ENCODE assay signal across 10 cellular contexts in the genomic region with DNA sequence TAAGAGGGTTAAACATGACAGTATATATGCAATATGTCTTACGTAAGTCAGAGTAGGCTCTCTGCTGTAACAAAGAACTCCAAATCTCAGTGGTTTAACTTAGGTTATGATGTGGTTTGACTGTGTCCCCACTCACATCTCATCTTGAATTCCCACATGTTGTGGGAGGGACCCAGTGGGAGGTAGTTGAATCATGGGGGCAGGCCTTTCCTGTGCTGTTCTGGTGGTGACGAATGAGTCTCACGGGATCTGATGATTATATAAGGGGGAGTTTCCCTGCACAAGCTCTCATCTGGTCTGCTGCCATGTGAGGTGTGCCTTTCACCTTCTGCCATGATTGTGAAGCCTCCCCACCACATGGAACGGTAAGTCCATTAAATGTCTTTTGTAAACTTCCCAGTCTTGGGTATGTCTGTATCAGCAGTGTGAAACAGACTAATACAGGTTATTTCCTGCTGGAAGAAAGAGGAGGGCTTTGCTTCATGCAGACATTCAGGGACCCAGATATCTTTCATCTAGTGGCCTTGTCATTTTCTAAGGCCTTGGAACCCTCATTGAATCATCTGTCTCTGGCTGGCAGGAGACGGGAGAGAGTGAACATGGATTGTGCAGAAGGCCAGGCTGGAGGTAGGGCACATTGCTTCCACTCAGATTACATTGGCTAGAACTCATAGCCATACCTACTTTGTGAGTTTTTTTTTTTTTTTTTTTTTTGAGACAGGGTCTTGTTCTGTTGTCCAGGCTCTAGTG.
DNase-seq lines count a peak whose midpoint lies in the region; ATAC-seq and TF ChIP-seq lines count a peak whose summit lies in the region.
"Had no signal": no experiment of that assay in that cellular context is flagged by ENCODE, and none has a peak within 500 bp of the region (broad histone marks: within the 10 kb centered on the region; RNA-seq: fewer than 3 reads in every experiment).

No MANE protein-coding gene starts in this region.

- H4K20me1 ChIP-seq in osteoblast (ENCODE audit: insufficient read depth, low read length): no peaks in the 10 kb centered on the region

- H2AFZ ChIP-seq in osteoblast (ENCODE audit: low read length): no peak overlapping the region

- no peak for TF ChIP-seq CTCF in osteoblast (IDR thresholded peaks at IDR 0.05; ENCODE audit: extremely low read depth, low read depth, low read length)

- H3K9me3 Mint-ChIP-seq in activated naive CD8-positive, alpha-beta T cell (ENCODE audit: low read depth): peaks cover 8% of the 10 kb centered on the region

- ATAC-seq in HG03469 (IDR thresholded peaks at IDR 0.05; ENCODE audit: unreplicated experiment) (no peak), GM19395 (IDR thresholded peaks at IDR 0.05; ENCODE audit: unreplicated experiment) (no peak)

- peak overlapping the region; percentile 63 for H3K4me3 Mint-ChIP-seq in activated naive CD8-positive, alpha-beta T cell

- H3K27ac Mint-ChIP-seq in activated naive CD8-positive, alpha-beta T cell: peak overlapping the region; percentile 81

- no peaks in the 10 kb centered on the region for H3K36me3 ChIP-seq in osteoblast (ENCODE audit: insufficient read depth, low read length)

- DNase-seq in Daoy (ENCODE audit: low read depth) (peak; percentile 34), NCI-H69 (lab: John Stamatoyannopoulos, UW) (peak; percentile 88), osteoblast (ENCODE audit: insufficient read length, low spot score, missing footprints) (no peak), SW480 (ENCODE audit: low spot score) (no peak), NCI-H2081 treated with DMSO at 0.1 percent for 48 hours (lab: John Stamatoyannopoulos, UW) (no peak)
- DNase-seq: activated gamma-delta T cell, right cardiac atrium had no signal

- H3K4me3 ChIP-seq in osteoblast (ENCODE audit: insufficient read depth, low read length): peak overlapping the region; percentile 45

- H3K9me3 ChIP-seq in osteoblast (ENCODE audit: low read depth, low read length): no peaks in the 10 kb centered on the region

- H3K36me3 Mint-ChIP-seq in activated naive CD8-positive, alpha-beta T cell: peaks cover 16% of the 10 kb centered on the region

- H3K79me2 ChIP-seq in osteoblast (ENCODE audit: insufficient read depth, low read length): peaks cover 25% of the 10 kb centered on the region

- H3K27me3 ChIP-seq in osteoblast (ENCODE audit: insufficient read depth, low read length): no peaks in the 10 kb centered on the region

- H3K4me2 ChIP-seq in osteoblast (ENCODE audit: insufficient read depth, low read length): peak overlapping the region; percentile 43

- H3K27me3 Mint-ChIP-seq in activated naive CD8-positive, alpha-beta T cell: no peaks in the 10 kb centered on the region

- H3K4me1 Mint-ChIP-seq in activated naive CD8-positive, alpha-beta T cell (ENCODE audit: low read depth): peaks cover 37% of the 10 kb centered on the region

- peak overlapping the region; percentile 80 for H3K27ac ChIP-seq in osteoblast (ENCODE audit: low read depth, low read length)

- H3K4me1 ChIP-seq in osteoblast (ENCODE audit: insufficient read depth, low read length): peaks cover 31% of the 10 kb centered on the region

Comparison
In these comparisons a context has a peak if more than half of its experiments do, and no peak if none do; other contexts are left out.
1. DNase-seq: peak in Daoy (single experiment) and NCI-H69 (single experiment); none in osteoblast (single experiment), SW480 (single experiment) and NCI-H2081 treated with DMSO at 0.1 percent for 48 hours (single experiment).